ENCODE assay signal across 16 cellular contexts in genomic region chr9:76944011-76944410, GRCh38. TPM values are rescaled to one million over a fixed set of nuclear protein-coding genes. Genes with fewer than 3 reads are reported as not detected.
DNase-seq lines count a peak whose midpoint lies in the region; ATAC-seq and TF ChIP-seq lines count a peak whose summit lies in the region.
"Had no signal": no experiment of that assay in that cellular context is flagged by ENCODE, and none has a peak within 500 bp of the region (broad histone marks: within the 10 kb centered on the region; RNA-seq: fewer than 3 reads in every experiment).

No MANE protein-coding gene starts in this region.

- WGBS in testis, 2 donors = 22 to 37% methylated on average over 2 of the region's 2 CpGs

- no peaks in the 10 kb centered on the region for H3K9me3 Mint-ChIP-seq in activated CD4-positive, alpha-beta T cell treated with anti-CD3 and anti-CD28 coated beads, Interleukin-2, amount 10 ng/mL, durations not matched to agents 24 days and 14 days
- H3K9me3 Mint-ChIP-seq: CD8-positive, alpha-beta T cell; H9 had no signal

- no peaks in the 10 kb centered on the region for H3K36me3 ChIP-seq in testis (ENCODE audit: low read depth, missing control alignments)

- TF ChIP-seq CTCF in cardiac fibroblast (IDR thresholded peaks at IDR 0.05; ENCODE audit: low read depth, low read length) (no peak), fibroblast of villous mesenchyme (IDR thresholded peaks at IDR 0.05; ENCODE audit: insufficient read depth, low read depth, low read length) (no peak), testis (IDR thresholded peaks at IDR 0.05) (no peak)

- no peak for ATAC-seq in HG02981 (IDR thresholded peaks at IDR 0.05; ENCODE audit: unreplicated experiment)
- ATAC-seq: A549; CD8-positive, alpha-beta T cell had no signal

- intact Hi-C loops in testis (cut with DNase I; ENCODE audit: low total_unique reads) = no loop called here
- intact Hi-C loops in activated CD4-positive, alpha-beta T cell treated with anti-CD3 and anti-CD28 coated beads, Interleukin-2, amount 10 ng/mL, durations not matched to agents 24 days and 14 days (cut with micrococcal nuclease) = no loop called here

- DNase-seq in cardiac fibroblast (ENCODE audit: low read depth in 2 of 2) (peak; percentile 12 to 68), fibroblast of villous mesenchyme (ENCODE audit: low read depth) (peak; percentile 11), renal cortical epithelial cell (ENCODE audit: low read depth) (peak; percentile 39), testis (peak; percentile 16), kidney tubule cell (ENCODE audit: low spot score) (no peak)
- DNase-seq in activated CD4-positive, alpha-beta T cell treated with anti-CD3 and anti-CD28 coated beads, Interleukin-2, amount 10 ng/mL, durations not matched to agents 24 days and 14 days = no peak
- DNase-seq in activated CD4-positive, alpha-beta T cell treated with anti-CD3 and anti-CD28 coated beads, Interleukin-2, amount 50 U/mL, for 48 hours = no peak
- DNase-seq: CD8-positive, alpha-beta T cell; COR-L47; DMS53; GF-D8; GOT3; H9 had no signal

- H3K27ac ChIP-seq in testis = no peak overlapping the region
- H3K27ac ChIP-seq: A549 had no signal

- no peak overlapping the region for H3K27ac Mint-ChIP-seq in activated CD4-positive, alpha-beta T cell treated with anti-CD3 and anti-CD28 coated beads, Interleukin-2, amount 10 ng/mL, durations not matched to agents 24 days and 14 days
- H3K27ac Mint-ChIP-seq: CD14-positive monocyte; CD8-positive, alpha-beta T cell; H9 had no signal

- H3K4me1 Mint-ChIP-seq in activated CD4-positive, alpha-beta T cell treated with anti-CD3 and anti-CD28 coated beads, Interleukin-2, amount 10 ng/mL, durations not matched to agents 24 days and 14 days = no peaks in the 10 kb centered on the region
- H3K4me1 Mint-ChIP-seq: CD14-positive monocyte, H9 had no signal

- H3K9me3 ChIP-seq in testis = no peaks in the 10 kb centered on the region
- H3K9me3 ChIP-seq: A549 had no signal

- no peak for TF ChIP-seq POLR2A in testis (IDR thresholded peaks at IDR 0.05)

- no peaks in the 10 kb centered on the region for H3K27me3 ChIP-seq in testis

- no peaks in the 10 kb centered on the region for H3K36me3 Mint-ChIP-seq in activated CD4-positive, alpha-beta T cell treated with anti-CD3 and anti-CD28 coated beads, Interleukin-2, amount 10 ng/mL, durations not matched to agents 24 days and 14 days (ENCODE audit: low read depth)
- H3K36me3 Mint-ChIP-seq: CD14-positive monocyte; CD8-positive, alpha-beta T cell had no signal

- peaks cover 3% of the 10 kb centered on the region for H3K4me1 ChIP-seq in testis
- H3K4me1 ChIP-seq: A549 had no signal

- H3K4me3 Mint-ChIP-seq in activated CD4-positive, alpha-beta T cell treated with anti-CD3 and anti-CD28 coated beads, Interleukin-2, amount 10 ng/mL, durations not matched to agents 24 days and 14 days = no peak overlapping the region
- H3K4me3 Mint-ChIP-seq: CD14-positive monocyte; CD8-positive, alpha-beta T cell; H9 had no signal

- H3K4me3 ChIP-seq in cardiac fibroblast (replicated peaks in 1 of 2; ENCODE audit: low read depth in 2 of 2, low read length in 2 of 2) (no peak overlapping the region), fibroblast of villous mesenchyme (ENCODE audit: low read depth, low read length) (no peak overlapping the region), testis (no peak overlapping the region)
- H3K4me3 ChIP-seq: A549 had no signal

- H3K27me3 Mint-ChIP-seq in activated CD4-positive, alpha-beta T cell treated with anti-CD3 and anti-CD28 coated beads, Interleukin-2, amount 10 ng/mL, durations not matched to agents 24 days and 14 days = no peaks in the 10 kb centered on the region

RNA-seq across cellular contexts. Expression of gene PRUNE2, which starts 38.1 kb away (rescaled TPM):
- 5.5 and 14.2 TPM in 2 replicates for total RNA-seq in fibroblast of villous mesenchyme
- total RNA-seq in renal cortical epithelial cell = 30.4 and 38.8 TPM in 2 replicates
- total RNA-seq in testis = 10 to 100 TPM; 15.8 to 17.2 TPM
- 19.3 TPM for polyA plus RNA-seq in testis (ENCODE audit: insufficient read depth, low read depth, low replicate concordance)
- total RNA-seq in activated CD4-positive, alpha-beta T cell treated with anti-CD3 and anti-CD28 coated beads, Interleukin-2, amount 10 ng/mL, durations not matched to agents 24 days and 14 days = 0.40 and 0.50 TPM in 2 replicates
- total RNA-seq: CD8-positive, alpha-beta T cell had no signal

Comparison
In these comparisons a context has a peak if more than half of its experiments do, and no peak if none do; other contexts are left out.
1. DNase-seq: peak in cardiac fibroblast (2 of 2), fibroblast of villous mesenchyme (single experiment), renal cortical epithelial cell (single experiment) and testis (single experiment); none in kidney tubule cell (single experiment), activated CD4-positive, alpha-beta T cell treated with anti-CD3 and anti-CD28 coated beads, Interleukin-2, amount 10 ng/mL, durations not matched to agents 24 days and 14 days (single experiment) and activated CD4-positive, alpha-beta T cell treated with anti-CD3 and anti-CD28 coated beads, Interleukin-2, amount 50 U/mL, for 48 hours (0 of 2).